ENCODE assay signal across 24 cellular contexts in the genomic region with DNA sequence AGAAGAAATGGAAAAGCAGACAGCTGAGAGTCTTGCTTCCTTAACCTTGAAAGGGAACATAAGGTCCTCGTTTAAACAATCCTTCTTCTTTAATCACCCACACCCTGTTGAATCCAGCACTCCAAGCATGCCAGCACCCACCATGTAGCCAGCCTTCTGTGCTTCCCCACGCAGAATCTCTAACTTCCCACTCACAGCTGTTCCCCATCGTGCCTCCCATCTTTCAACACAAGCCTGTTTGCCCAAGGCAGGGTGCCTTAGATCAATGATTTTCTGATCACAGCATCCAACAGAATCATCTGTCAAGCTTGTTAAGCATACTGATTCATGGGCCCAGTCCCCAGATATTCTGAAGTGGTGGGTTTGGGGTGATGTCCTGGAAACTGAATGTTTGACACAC.
"Had no signal": no experiment of that assay in that cellular context is flagged by ENCODE, and none has a peak within 500 bp of the region (broad histone marks: within the 10 kb centered on the region; RNA-seq: fewer than 3 reads in every experiment).

No MANE protein-coding gene starts in this region.

- H3K9me3 Mint-ChIP-seq: activated T-cell treated with anti-CD3 and anti-CD28 coated beads, Interleukin-2, amount 50 U/mL, for 24 hours; activated T-helper 1 cell treated with anti-CD3 and anti-CD28 coated beads, Interleukin-12 subunit alpha, Interleukin-12 subunit beta, Interleukin-2, Interleukin-4 antibody, amounts not matched to agents 30 ng/mL and 10 ng/mL and 1 ng/mL, durations not matched to agents 14 hours and 24 hours and 36 hours had no signal

- H3K27ac Mint-ChIP-seq: activated CD8-positive, alpha-beta memory T cell treated with anti-CD3 and anti-CD28 coated beads, Interleukin-2, amount 10 ng/mL, durations not matched to agents 7 days and 5 days; activated naive CD8-positive, alpha-beta T cell; activated T-cell treated with anti-CD3 and anti-CD28 coated beads, Interleukin-2, amount 50 U/mL, for 24 hours; activated T-helper 1 cell treated with anti-CD3 and anti-CD28 coated beads, Interleukin-12 subunit alpha, Interleukin-12 subunit beta, Interleukin-2, Interleukin-4 antibody, amounts not matched to agents 30 ng/mL and 10 ng/mL and 1 ng/mL, durations not matched to agents 14 hours and 24 hours and 36 hours had no signal

- H3K4me1 Mint-ChIP-seq: activated CD8-positive, alpha-beta memory T cell treated with anti-CD3 and anti-CD28 coated beads, Interleukin-2, amount 10 ng/mL, durations not matched to agents 7 days and 5 days had no signal

- ATAC-seq: activated CD4-positive, CD25-positive, alpha-beta regulatory T cell treated with anti-CD3 and anti-CD28 coated beads, Interleukin-2, amount 50 U/mL, for 24 hours; activated CD8-positive, alpha-beta memory T cell treated with anti-CD3 and anti-CD28 coated beads, Interleukin-2, amount 10 ng/mL, durations not matched to agents 7 days and 5 days; Right ventricle myocardium inferior had no signal

- H3K27ac ChIP-seq: brain microvascular endothelial cell, cardiac muscle cell, WERI-Rb-1 had no signal

- H3K4me3 Mint-ChIP-seq: activated CD8-positive, alpha-beta memory T cell treated with anti-CD3 and anti-CD28 coated beads, Interleukin-2, amount 10 ng/mL, durations not matched to agents 7 days and 5 days; activated naive CD8-positive, alpha-beta T cell; activated T-cell treated with anti-CD3 and anti-CD28 coated beads, Interleukin-2, amount 50 U/mL, for 24 hours; activated T-helper 1 cell treated with anti-CD3 and anti-CD28 coated beads, Interleukin-12 subunit alpha, Interleukin-12 subunit beta, Interleukin-2, Interleukin-4 antibody, amounts not matched to agents 30 ng/mL and 10 ng/mL and 1 ng/mL, durations not matched to agents 14 hours and 24 hours and 36 hours had no signal

- H3K36me3 Mint-ChIP-seq: activated CD8-positive, alpha-beta memory T cell treated with anti-CD3 and anti-CD28 coated beads, Interleukin-2, amount 10 ng/mL, durations not matched to agents 7 days and 5 days; activated naive CD8-positive, alpha-beta T cell had no signal

- H3K27me3 Mint-ChIP-seq: activated CD8-positive, alpha-beta memory T cell treated with anti-CD3 and anti-CD28 coated beads, Interleukin-2, amount 10 ng/mL, durations not matched to agents 7 days and 5 days; activated T-cell treated with anti-CD3 and anti-CD28 coated beads, Interleukin-2, amount 50 U/mL, for 24 hours had no signal

- H3K9me3 ChIP-seq: SK-N-SH had no signal

- H3K36me3 ChIP-seq: brain microvascular endothelial cell, cardiac muscle cell, WERI-Rb-1 had no signal

- H3K9ac ChIP-seq: SK-N-SH had no signal

- H3K4me3 ChIP-seq: cardiac muscle cell had no signal

- DNase-seq: activated CD4-positive, alpha-beta T cell treated with anti-CD3 and anti-CD28 coated beads for 4 hours; activated CD8-positive, alpha-beta memory T cell treated with anti-CD3 and anti-CD28 coated beads, Interleukin-2, amount 10 ng/mL, durations not matched to agents 7 days and 5 days; activated effector memory CD4-positive, alpha-beta T cell treated with anti-CD3 and anti-CD28 coated beads, Interleukin-2, amount 50 U/mL, for 16 hours; activated naive CD4-positive, alpha-beta T cell treated with Interleukin-2 at 50 U/mL for 16 hours; activated T-cell treated with anti-CD3 and anti-CD28 coated beads, Interleukin-2, amount 50 U/mL, for 24 hours; brain microvascular endothelial cell; Kasumi-1; KBM-7; NCI-H1092; NCI-H1417; NCI-H1930; NCI-H2107; NCI-H345; NCI-H510A; NCI-H526 treated with DMSO at 0.1 percent for 48 hours; NCI-H82; SK-N-SH; T-helper 1 cell; WERI-Rb-1 had no signal
